In the genomic region with DNA sequence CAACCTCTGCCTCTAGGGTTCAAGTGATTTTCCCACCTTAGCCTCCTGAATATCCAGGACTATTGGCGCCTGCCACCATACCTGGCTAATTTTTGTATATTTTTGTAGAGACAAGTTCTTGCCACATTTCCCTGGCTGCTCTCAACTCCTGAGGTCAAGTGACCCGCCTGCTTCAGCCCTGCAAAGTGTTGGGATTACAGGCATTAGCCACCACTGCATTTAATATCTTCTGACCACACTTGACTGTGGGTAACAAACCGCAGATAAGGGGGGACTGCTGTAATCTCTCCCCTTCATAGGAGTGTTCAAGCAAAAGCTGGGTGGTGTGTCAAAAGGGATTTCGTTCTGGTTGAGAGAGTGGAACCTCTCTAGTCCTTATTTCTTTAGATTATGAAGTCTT, we compare ENCODE assay signal across 1 cellular context.
TF ChIP-seq lines count a peak whose summit lies in the region.

No MANE protein-coding gene starts in this region.

TF ChIP-seq in A549, 52 proteins besides CTCF, POLR2A, EP300 and RAD21 (continued from another document):
- TF ChIP-seq MAX (IDR thresholded peaks at IDR 0.05) (no peak), ZNF302 (CRISPR knock-in tag; IDR thresholded peaks at IDR 0.05) (no peak), HES2 (IDR thresholded peaks at IDR 0.05) (no peak)
